Comparison of ENCODE assay signal across 16 cellular contexts in the genomic region with DNA sequence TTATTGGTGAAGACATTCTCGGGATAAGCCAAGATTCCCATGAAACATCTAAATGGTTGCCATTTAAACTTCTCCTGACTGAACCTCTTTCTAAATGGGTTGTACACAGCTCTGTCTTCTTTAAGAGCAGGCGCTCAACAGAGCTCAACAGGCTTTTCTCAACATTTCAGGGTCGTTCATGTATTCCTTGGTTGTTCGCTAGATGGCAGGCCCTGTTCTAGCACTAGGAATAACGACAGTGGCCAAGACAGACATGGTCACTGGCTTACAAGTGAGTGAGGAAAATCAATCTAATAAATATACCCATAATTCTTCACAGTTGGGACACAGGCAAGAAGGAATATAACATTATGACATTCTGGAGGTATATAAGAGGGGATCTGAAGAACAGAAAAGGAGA.
DNase-seq lines count a peak whose midpoint lies in the region; ATAC-seq and TF ChIP-seq lines count a peak whose summit lies in the region.
"Had no signal": no experiment of that assay in that cellular context is flagged by ENCODE, and none has a peak within 500 bp of the region (broad histone marks: within the 10 kb centered on the region; RNA-seq: fewer than 3 reads in every experiment).

No MANE protein-coding gene starts in this region.

- peaks cover 4% of the 10 kb centered on the region for H3K27me3 ChIP-seq in left ventricle myocardium inferior (ENCODE audit: low read depth)
- no peaks in the 10 kb centered on the region for H3K27me3 ChIP-seq in right cardiac atrium (ENCODE audit: control insufficient read depth, insufficient read depth)
- no peaks in the 10 kb centered on the region; the same call in 1 of the 2 replicates for H3K27me3 ChIP-seq in SK-N-SH (ENCODE audit: insufficient read depth)
- H3K27me3 ChIP-seq in thyroid gland = no peaks in the 10 kb centered on the region

- no peak overlapping the region for H3K4me3 ChIP-seq in left ventricle myocardium inferior
- H3K4me3 ChIP-seq in right cardiac atrium (ENCODE audit: low read length) = no peak overlapping the region
- H3K4me3 ChIP-seq in SK-N-SH (ENCODE audit: low read depth in 2 of 2, low read length in 1 of 2) = no peak overlapping the region
- no peak overlapping the region for H3K4me3 ChIP-seq in thyroid gland (replicated peaks in 1 of 3)
- H3K4me3 ChIP-seq: spleen had no signal

- peak; percentile 52 for TF ChIP-seq CTCF in left ventricle myocardium inferior (IDR thresholded peaks at IDR 0.05; ENCODE audit: borderline replicate concordance)
- peak; percentile 25 for TF ChIP-seq CTCF in SK-N-SH (IDR thresholded peaks at IDR 0.05)
- TF ChIP-seq CTCF in thyroid gland (IDR thresholded peaks at IDR 0.05) = peak; percentile 15 to 79 (median 68)

- H3K4me1 Mint-ChIP-seq in stimulated activated effector memory CD8-positive, alpha-beta T cell treated with anti-CD3 and anti-CD28 coated beads, Interleukin-12 subunit alpha, Interleukin-12 subunit beta, amount 100 ng/mL, for 72 hours = no peaks in the 10 kb centered on the region
- peaks cover 6% of the 10 kb centered on the region for H3K4me1 Mint-ChIP-seq in activated T-cell treated with anti-CD3 and anti-CD28 coated beads, Interleukin-2, amount 50 U/mL, for 24 hours (ENCODE audit: low read depth)
- H3K4me1 Mint-ChIP-seq: CD14-positive monocyte, nephron had no signal

- H3K9me3 ChIP-seq in left ventricle myocardium inferior (replicated peaks) (no peaks in the 10 kb centered on the region), right cardiac atrium (ENCODE audit: control insufficient read depth, low read length) (no peaks in the 10 kb centered on the region), SK-N-SH (no peaks in the 10 kb centered on the region), thyroid gland (no peaks in the 10 kb centered on the region)
- H3K9me3 ChIP-seq: spleen had no signal

- intact Hi-C loops in left ventricle myocardium inferior (cut with micrococcal nuclease) = no loop called here
- intact Hi-C loops in right cardiac atrium (cut with DNase I) = loop anchor here in 1 of 4 donors (10.0 kb wide), 1 partner anchor 249 kb away; no protein-coding TSS in a partner anchor
- intact Hi-C loops in thyroid gland (cut with DNase I) = loop anchor here (2.0 to 5.0 kb wide), 3 partner anchors 231 to 666 kb away; no protein-coding TSS in a partner anchor

- CTCF ChIA-PET in SK-N-SH (lab: Yijun Ruan, JAX) = interaction anchor here (1.0 to 1.5 kb wide), 3 partner anchors 21 to 560 kb away, joined by 3 read pairs; no protein-coding TSS in a partner anchor

- H3K9me3 Mint-ChIP-seq in stimulated activated effector memory CD8-positive, alpha-beta T cell treated with anti-CD3 and anti-CD28 coated beads, Interleukin-12 subunit alpha, Interleukin-12 subunit beta, amount 100 ng/mL, for 72 hours = no peaks in the 10 kb centered on the region
- no peaks in the 10 kb centered on the region for H3K9me3 Mint-ChIP-seq in activated T-cell treated with anti-CD3 and anti-CD28 coated beads, Interleukin-2, amount 50 U/mL, for 24 hours
- H3K9me3 Mint-ChIP-seq: activated CD4-positive, alpha-beta memory T cell treated with anti-CD3 and anti-CD28 coated beads for 36 hours had no signal

- DNase-seq in left ventricle myocardium inferior (no peak), right cardiac atrium (no peak), SK-N-SH (no peak), fibroblast of peridontal ligament (ENCODE audit: extremely low read depth) (peak; percentile 45), thyroid gland (peak; percentile 60 to 65), NOMO-1 treated with DMSO at 0.1 percent for 48 hours (lab: John Stamatoyannopoulos, UW; ENCODE audit: unreplicated experiment) (no peak)
- no peak for DNase-seq in stimulated activated effector memory CD8-positive, alpha-beta T cell treated with anti-CD3 and anti-CD28 coated beads, Interleukin-12 subunit alpha, Interleukin-12 subunit beta, amount 100 ng/mL, for 72 hours (ENCODE audit: low spot score in 2 of 2)
- DNase-seq in activated T-cell treated with anti-CD3 and anti-CD28 coated beads, Interleukin-2, amount 50 U/mL, for 24 hours = no peak
- DNase-seq: activated CD4-positive, alpha-beta memory T cell treated with anti-CD3 and anti-CD28 coated beads for 36 hours; effector CD4-positive, alpha-beta T cell; NCI-H187 treated with DMSO at 0.1 percent for 48 hours; SIG-M5; spleen had no signal

- no peak overlapping the region for H3K4me2 ChIP-seq in SK-N-SH

- no peak for ATAC-seq in right cardiac atrium
- no peak for ATAC-seq in stimulated activated effector memory CD8-positive, alpha-beta T cell treated with anti-CD3 and anti-CD28 coated beads, Interleukin-12 subunit alpha, Interleukin-12 subunit beta, amount 100 ng/mL, for 72 hours

- no peaks in the 10 kb centered on the region for H3F3A ChIP-seq in SK-N-SH (replicated peaks; ENCODE audit: insufficient read depth)

- no peak overlapping the region for H3K27ac Mint-ChIP-seq in stimulated activated effector memory CD8-positive, alpha-beta T cell treated with anti-CD3 and anti-CD28 coated beads, Interleukin-12 subunit alpha, Interleukin-12 subunit beta, amount 100 ng/mL, for 72 hours
- H3K27ac Mint-ChIP-seq in activated T-cell treated with anti-CD3 and anti-CD28 coated beads, Interleukin-2, amount 50 U/mL, for 24 hours = no peak overlapping the region
- H3K27ac Mint-ChIP-seq: activated CD4-positive, alpha-beta memory T cell treated with anti-CD3 and anti-CD28 coated beads for 36 hours; activated naive CD8-positive, alpha-beta T cell; CD14-positive monocyte; nephron had no signal

- peak; percentile 31; the same call in 1 of the 2 replicates for TF ChIP-seq RAD21 in SK-N-SH (IDR thresholded peaks at IDR 0.05; ENCODE audit: low read length)

- no peak overlapping the region for H3K9ac ChIP-seq in SK-N-SH

- H3K27ac ChIP-seq in left ventricle myocardium inferior (replicated peaks) (no peak overlapping the region), right cardiac atrium (ENCODE audit: low read length) (no peak overlapping the region), SK-N-SH (ENCODE audit: low read depth in 2 of 2, low read length in 1 of 2) (no peak overlapping the region), thyroid gland (no peak overlapping the region)
- H3K27ac ChIP-seq: spleen had no signal

- 65% methylated on average over 5 of the region's 5 CpGs for WGBS in right cardiac atrium
- 28% methylated on average over 5 of the region's 5 CpGs for WGBS in SK-N-SH (ENCODE audit: low lambda C conversion rate)
- 43 to 45% methylated on average over 5 of the region's 5 CpGs for WGBS in thyroid gland, 2 donors

- H3K9me2 ChIP-seq in SK-N-SH = no peaks in the 10 kb centered on the region

- no peak for TF ChIP-seq POLR2A in thyroid gland (IDR thresholded peaks at IDR 0.05)

- no peaks in the 10 kb centered on the region for H3K36me3 ChIP-seq in left ventricle myocardium inferior
- no peaks in the 10 kb centered on the region for H3K36me3 ChIP-seq in SK-N-SH (replicated peaks in 1 of 2; ENCODE audit: control insufficient read depth in 1 of 2, insufficient read depth in 2 of 2, low read length in 1 of 2)
- no peaks in the 10 kb centered on the region for H3K36me3 ChIP-seq in thyroid gland
- H3K36me3 ChIP-seq: spleen had no signal

- H3K27me3 Mint-ChIP-seq in activated T-cell treated with anti-CD3 and anti-CD28 coated beads, Interleukin-2, amount 50 U/mL, for 24 hours = peaks cover 6% of the 10 kb centered on the region

- H3K4me1 ChIP-seq in left ventricle myocardium inferior = no peaks in the 10 kb centered on the region
- no peaks in the 10 kb centered on the region for H3K4me1 ChIP-seq in right cardiac atrium (ENCODE audit: control insufficient read depth, insufficient read depth, low read length)
- H3K4me1 ChIP-seq in SK-N-SH (ENCODE audit: control insufficient read depth in 1 of 2, insufficient read depth in 2 of 2, low read depth in 1 of 2, low read length in 1 of 2) = no peaks in the 10 kb centered on the region
- H3K4me1 ChIP-seq in thyroid gland = no peaks in the 10 kb centered on the region

- POLR2A ChIA-PET in SK-N-SH (lab: Yijun Ruan, JAX) = no interaction called here

- no peaks in the 10 kb centered on the region for H4K20me1 ChIP-seq in SK-N-SH (ENCODE audit: insufficient read depth)

- no peak overlapping the region for H2AFZ ChIP-seq in SK-N-SH (ENCODE audit: low read depth)

- no peak overlapping the region for H3K4me3 Mint-ChIP-seq in stimulated activated effector memory CD8-positive, alpha-beta T cell treated with anti-CD3 and anti-CD28 coated beads, Interleukin-12 subunit alpha, Interleukin-12 subunit beta, amount 100 ng/mL, for 72 hours
- H3K4me3 Mint-ChIP-seq in activated T-cell treated with anti-CD3 and anti-CD28 coated beads, Interleukin-2, amount 50 U/mL, for 24 hours = no peak overlapping the region
- H3K4me3 Mint-ChIP-seq: activated CD4-positive, alpha-beta memory T cell treated with anti-CD3 and anti-CD28 coated beads for 36 hours; activated naive CD8-positive, alpha-beta T cell; CD14-positive monocyte; nephron had no signal

- no peaks in the 10 kb centered on the region for H3K79me2 ChIP-seq in SK-N-SH (ENCODE audit: insufficient read depth)

- no peak for TF ChIP-seq EP300 in SK-N-SH (IDR thresholded peaks at IDR 0.05; ENCODE audit: borderline replicate concordance in 1 of 2, low read depth in 1 of 2, low read length in 1 of 2)

- H3K36me3 Mint-ChIP-seq in stimulated activated effector memory CD8-positive, alpha-beta T cell treated with anti-CD3 and anti-CD28 coated beads, Interleukin-12 subunit alpha, Interleukin-12 subunit beta, amount 100 ng/mL, for 72 hours = no peaks in the 10 kb centered on the region
- H3K36me3 Mint-ChIP-seq in activated T-cell treated with anti-CD3 and anti-CD28 coated beads, Interleukin-2, amount 50 U/mL, for 24 hours (ENCODE audit: low read depth) = no peaks in the 10 kb centered on the region
- H3K36me3 Mint-ChIP-seq: activated CD4-positive, alpha-beta memory T cell treated with anti-CD3 and anti-CD28 coated beads for 36 hours; activated naive CD8-positive, alpha-beta T cell; CD14-positive monocyte had no signal

TF ChIP-seq in SK-N-SH, 30 proteins besides CTCF, POLR2A, EP300 and RAD21:
- 0 out of 2 replicates have a peak, but pooled peaks have one; percentile 4 for TF ChIP-seq SMC3 (IDR thresholded peaks at IDR 0.05; ENCODE audit: low read depth, low read length)
- TF ChIP-seq, protein P1, sequence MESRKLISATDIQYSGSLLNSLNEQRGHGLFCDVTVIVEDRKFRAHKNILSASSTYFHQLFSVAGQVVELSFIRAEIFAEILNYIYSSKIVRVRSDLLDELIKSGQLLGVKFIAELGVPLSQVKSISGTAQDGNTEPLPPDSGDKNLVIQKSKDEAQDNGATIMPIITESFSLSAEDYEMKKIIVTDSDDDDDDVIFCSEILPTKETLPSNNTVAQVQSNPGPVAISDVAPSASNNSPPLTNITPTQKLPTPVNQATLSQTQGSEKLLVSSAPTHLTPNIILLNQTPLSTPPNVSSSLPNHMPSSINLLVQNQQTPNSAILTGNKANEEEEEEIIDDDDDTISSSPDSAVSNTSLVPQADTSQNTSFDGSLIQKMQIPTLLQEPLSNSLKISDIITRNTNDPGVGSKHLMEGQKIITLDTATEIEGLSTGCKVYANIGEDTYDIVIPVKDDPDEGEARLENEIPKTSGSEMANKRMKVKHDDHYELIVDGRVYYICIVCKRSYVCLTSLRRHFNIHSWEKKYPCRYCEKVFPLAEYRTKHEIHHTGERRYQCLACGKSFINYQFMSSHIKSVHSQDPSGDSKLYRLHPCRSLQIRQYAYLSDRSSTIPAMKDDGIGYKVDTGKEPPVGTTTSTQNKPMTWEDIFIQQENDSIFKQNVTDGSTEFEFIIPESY (IDR thresholded peaks at IDR 0.05; ENCODE audit: borderline replicate concordance, low read depth) = no peak

Comparison
In these comparisons a context has a peak if more than half of its experiments do, and no peak if none do; other contexts are left out.
1. DNase-seq: peak in fibroblast of peridontal ligament (single experiment) and thyroid gland (2 of 2); none in left ventricle myocardium inferior (single experiment), right cardiac atrium (0 of 3), SK-N-SH (single experiment), NOMO-1 treated with DMSO at 0.1 percent for 48 hours (single experiment), stimulated activated effector memory CD8-positive, alpha-beta T cell treated with anti-CD3 and anti-CD28 coated beads, Interleukin-12 subunit alpha, Interleukin-12 subunit beta, amount 100 ng/mL, for 72 hours (0 of 2) and activated T-cell treated with anti-CD3 and anti-CD28 coated beads, Interleukin-2, amount 50 U/mL, for 24 hours (single experiment).
2. Peak in every context shown above with its lines, with median percentiles within 50 percentile points of each other: CTCF ChIP-seq.